1 cellular context compared by ENCODE assay signal in genomic region chr16:24580665-24581064, GRCh38.
TF ChIP-seq lines count a peak whose summit lies in the region.

No MANE protein-coding gene starts in this region.

TF ChIP-seq in SK-N-SH treated with all-trans-retinoic acid at 6 μM for 48 hours, 23 proteins besides CTCF, POLR2A, EP300 and RAD21 (continued from another document):
- no peak for TF ChIP-seq TSHZ2 (CRISPR knock-in tag; IDR thresholded peaks at IDR 0.05)
- TF ChIP-seq RARB (CRISPR knock-in tag; IDR thresholded peaks at IDR 0.05) = no peak
- TF ChIP-seq ZNF565 (CRISPR knock-in tag; conservative IDR thresholded peaks at IDR 0.05; ENCODE audit: low read depth) = no peak
- TF ChIP-seq SNAI2 (CRISPR knock-in tag; IDR thresholded peaks at IDR 0.05) = no peak
- no peak for TF ChIP-seq OSR1 (CRISPR knock-in tag; IDR thresholded peaks at IDR 0.05)
- TF ChIP-seq ZFP3 (CRISPR knock-in tag; IDR thresholded peaks at IDR 0.05) = no peak
